ENCODE assay signal across 15 cellular contexts in the genomic region with DNA sequence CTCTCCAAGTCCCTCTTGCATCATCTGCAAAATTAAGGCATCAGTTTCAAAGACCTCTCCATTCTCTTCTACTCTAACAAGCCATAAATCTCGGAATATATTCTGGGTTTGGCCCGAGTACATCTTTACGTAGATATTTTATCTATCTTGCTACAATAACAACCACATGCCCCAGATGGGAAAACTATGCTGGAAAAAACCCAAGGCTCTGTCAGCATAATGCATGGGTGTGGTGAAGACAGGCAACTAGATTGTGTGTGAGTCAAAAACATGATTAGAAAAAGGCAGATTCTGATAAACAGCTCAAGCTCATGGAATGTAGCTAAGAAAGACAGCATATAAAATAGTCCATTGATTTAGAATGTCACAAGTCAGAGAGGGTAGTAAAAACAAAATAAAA.
DNase-seq lines count a peak whose midpoint lies in the region; ATAC-seq and TF ChIP-seq lines count a peak whose summit lies in the region.
"Had no signal": no experiment of that assay in that cellular context is flagged by ENCODE, and none has a peak within 500 bp of the region (broad histone marks: within the 10 kb centered on the region; RNA-seq: fewer than 3 reads in every experiment).

No MANE protein-coding gene starts in this region.

- no peaks in the 10 kb centered on the region for H3K9me3 ChIP-seq in left ventricle myocardium inferior (replicated peaks)
- H3K9me3 ChIP-seq: upper lobe of left lung had no signal

- peak overlapping the region; percentile 33 for H3K27ac Mint-ChIP-seq in HFFc6
- H3K27ac Mint-ChIP-seq: activated naive CD4-positive, alpha-beta T cell treated with anti-CD3 and anti-CD28 coated beads, Interleukin-2, amount 10 ng/mL, durations not matched to agents 7 days and 5 days; H9; neural progenitor cell had no signal

- H3K27ac ChIP-seq in ACC112 (ENCODE audit: low read depth, low read length) (peak overlapping the region; percentile 62), left ventricle myocardium inferior (replicated peaks) (peak overlapping the region; percentile 22)
- H3K27ac ChIP-seq: neural progenitor cell, upper lobe of left lung had no signal

- H3K9me3 Mint-ChIP-seq in HFFc6: no peaks in the 10 kb centered on the region
- H3K9me3 Mint-ChIP-seq: activated naive CD4-positive, alpha-beta T cell treated with anti-CD3 and anti-CD28 coated beads, Interleukin-2, amount 10 ng/mL, durations not matched to agents 7 days and 5 days; H9 had no signal

- H2AFZ ChIP-seq in ACC112 (ENCODE audit: low read length, unreplicated experiment): peak overlapping the region; percentile 43
- H2AFZ ChIP-seq: neural progenitor cell had no signal

- intact Hi-C loops in left ventricle myocardium inferior (cut with micrococcal nuclease): no loop called here

- in situ Hi-C loops in astrocyte of the cerebellum (cut with HindIII; ENCODE audit: low sequenced_read_pairs): no loop called here

- no peak overlapping the region for H3K4me3 ChIP-seq in ACC112 (ENCODE audit: low read depth, low read length)
- no peak overlapping the region for H3K4me3 ChIP-seq in astrocyte of the cerebellum (ENCODE audit: low read depth, low read length)
- H3K4me3 ChIP-seq in left ventricle myocardium inferior: no peak overlapping the region
- H3K4me3 ChIP-seq: neural progenitor cell, upper lobe of left lung had no signal

- H3K79me2 ChIP-seq in ACC112 (ENCODE audit: control insufficient read depth, insufficient read depth, low read length, unreplicated experiment): no peaks in the 10 kb centered on the region

- H3K36me3 ChIP-seq in ACC112 (ENCODE audit: insufficient read depth, low read length) (no peaks in the 10 kb centered on the region), left ventricle myocardium inferior (no peaks in the 10 kb centered on the region)
- H3K36me3 ChIP-seq: neural progenitor cell, upper lobe of left lung had no signal

- peaks cover 26% of the 10 kb centered on the region for H3K27me3 Mint-ChIP-seq in HFFc6 (ENCODE audit: insufficient read depth)
- H3K27me3 Mint-ChIP-seq: activated naive CD4-positive, alpha-beta T cell treated with anti-CD3 and anti-CD28 coated beads, Interleukin-2, amount 10 ng/mL, durations not matched to agents 7 days and 5 days had no signal

- no peaks in the 10 kb centered on the region for H3K36me3 Mint-ChIP-seq in HFFc6 (ENCODE audit: low read depth)
- H3K36me3 Mint-ChIP-seq: activated naive CD4-positive, alpha-beta T cell treated with anti-CD3 and anti-CD28 coated beads, Interleukin-2, amount 10 ng/mL, durations not matched to agents 7 days and 5 days had no signal

- no peaks in the 10 kb centered on the region for H3K27me3 ChIP-seq in ACC112 (ENCODE audit: insufficient read depth, low read length)
- no peaks in the 10 kb centered on the region for H3K27me3 ChIP-seq in left ventricle myocardium inferior (ENCODE audit: low read depth)
- H3K27me3 ChIP-seq: neural progenitor cell, upper lobe of left lung had no signal

- no peak for ATAC-seq in HG03025 (IDR thresholded peaks at IDR 0.05; ENCODE audit: low FRiP score, unreplicated experiment)

- DNase-seq in HFFc6 (peak; percentile 86), astrocyte of the cerebellum (ENCODE audit: low read depth) (peak; percentile 87), left ventricle myocardium inferior (no peak), retina (no peak), occipital lobe (lab: John Stamatoyannopoulos, UW) (no peak), NCI-H774 (lab: John Stamatoyannopoulos, UW) (no peak)
- DNase-seq: activated naive CD4-positive, alpha-beta T cell treated with anti-CD3 and anti-CD28 coated beads, Interleukin-2, amount 10 ng/mL, durations not matched to agents 7 days and 5 days; dermis blood vessel endothelial cell; DND-41; H9; stimulated activated CD4-positive, alpha-beta T cell treated with anti-CD3 and anti-CD28 coated beads, Interleukin-12 subunit alpha, Interleukin-12 subunit beta, amount 100 ng/mL, for 4 hours had no signal

- peak overlapping the region; percentile 6; the same call in 1 of the 2 replicates for H3K4me3 Mint-ChIP-seq in HFFc6
- H3K4me3 Mint-ChIP-seq: activated naive CD4-positive, alpha-beta T cell treated with anti-CD3 and anti-CD28 coated beads, Interleukin-2, amount 10 ng/mL, durations not matched to agents 7 days and 5 days; H9; neural progenitor cell had no signal

- peaks cover 33% of the 10 kb centered on the region for H3K4me1 Mint-ChIP-seq in HFFc6 (ENCODE audit: low read depth)
- H3K4me1 Mint-ChIP-seq: activated naive CD4-positive, alpha-beta T cell treated with anti-CD3 and anti-CD28 coated beads, Interleukin-2, amount 10 ng/mL, durations not matched to agents 7 days and 5 days had no signal

- H3K4me1 ChIP-seq in ACC112 (ENCODE audit: control insufficient read depth, insufficient read depth, low read length, unreplicated experiment) (peaks cover 40% of the 10 kb centered on the region), left ventricle myocardium inferior (peaks cover 47% of the 10 kb centered on the region)
- H3K4me1 ChIP-seq: neural progenitor cell had no signal

- no peak for TF ChIP-seq CTCF in HFFc6 (IDR thresholded peaks at IDR 0.05)
- no peak for TF ChIP-seq CTCF in astrocyte of the cerebellum (IDR thresholded peaks at IDR 0.05; ENCODE audit: low read depth, low read length, missing control alignments)
- TF ChIP-seq CTCF in left ventricle myocardium inferior (IDR thresholded peaks at IDR 0.05; ENCODE audit: borderline replicate concordance): no peak

Comparison
In these comparisons a context has a peak if more than half of its experiments do, and no peak if none do; other contexts are left out.
1. DNase-seq: peak in HFFc6 (single experiment) and astrocyte of the cerebellum (single experiment); none in left ventricle myocardium inferior (single experiment), retina (single experiment), occipital lobe (single experiment) and NCI-H774 (single experiment).